In the genomic region with DNA sequence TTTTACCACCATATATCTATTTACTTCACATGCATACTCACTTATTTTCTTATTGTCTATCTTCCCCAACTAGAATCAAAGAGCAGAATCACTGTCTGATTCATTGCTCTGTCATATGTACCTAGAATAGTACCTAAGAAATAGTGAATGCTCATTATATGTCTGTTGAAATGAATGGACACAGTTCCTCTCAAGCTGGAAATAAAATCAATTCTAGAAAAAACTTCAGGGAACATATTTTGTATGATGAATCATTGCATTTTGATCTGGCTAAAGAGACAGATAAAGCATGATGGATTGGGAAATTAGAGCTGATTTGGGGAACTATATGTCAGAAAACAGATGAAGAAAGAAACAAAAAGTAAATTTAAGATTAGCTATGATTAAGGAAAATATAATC, we compare ENCODE assay signal across 22 cellular contexts.
A peak's percentile ranks its signal among the peaks of the same experiment; 100 is the strongest.
DNase-seq lines count a peak whose midpoint lies in the region; ATAC-seq, FAIRE-seq and TF ChIP-seq lines count a peak whose summit lies in the region.
"Had no signal": no experiment of that assay in that cellular context is flagged by ENCODE, and none has a peak within 500 bp of the region (broad histone marks: within the 10 kb centered on the region; RNA-seq: fewer than 3 reads in every experiment).

No MANE protein-coding gene starts in this region.

- dilution Hi-C loops in mammary epithelial cell (cut with HindIII; ENCODE audit: low sequenced_read_pairs): no loop called here

- no peaks in the 10 kb centered on the region for H3K27me3 ChIP-seq in PC-3 (ENCODE audit: low read length)
- H3K27me3 ChIP-seq in mammary epithelial cell (ENCODE audit: insufficient read depth, low read length): no peaks in the 10 kb centered on the region
- H3K27me3 ChIP-seq: BLaER1 had no signal

- H3K27ac ChIP-seq in A549: no peak overlapping the region
- no peak overlapping the region for H3K27ac ChIP-seq in PC-3 (ENCODE audit: low read length)
- no peak overlapping the region for H3K27ac ChIP-seq in mammary epithelial cell (ENCODE audit: insufficient read depth, low read depth, low read length)
- H3K27ac ChIP-seq: BLaER1 had no signal

- ATAC-seq in A549 (no peak), PC-3 (peak; percentile 24; the same call in 1 of the 2 replicates), HG03045 (IDR thresholded peaks at IDR 0.05; ENCODE audit: unreplicated experiment) (no peak), GM21526 (IDR thresholded peaks at IDR 0.05; ENCODE audit: low FRiP score, unreplicated experiment) (no peak)

- H3K4me2 ChIP-seq in A549 (no peak overlapping the region), PC-3 (ENCODE audit: low read length) (no peak overlapping the region), mammary epithelial cell (ENCODE audit: insufficient read depth, low read depth, low read length) (peak overlapping the region; percentile 13)
- H3K4me2 ChIP-seq: BLaER1 had no signal

- H3K79me2 ChIP-seq in PC-3 (ENCODE audit: low read length) (no peaks in the 10 kb centered on the region), mammary epithelial cell (ENCODE audit: insufficient read depth, low read length) (no peaks in the 10 kb centered on the region)

- no peak for TF ChIP-seq CTCF in A549 (IDR thresholded peaks at IDR 0.05)
- TF ChIP-seq CTCF in PC-3 (conservative IDR thresholded peaks at IDR 0.05; ENCODE audit: low read depth, low read length): no peak
- TF ChIP-seq CTCF in mammary epithelial cell (conservative IDR thresholded peaks at IDR 0.05 in 1 of 2, IDR thresholded peaks at IDR 0.05 in 1 of 2; ENCODE audit: extremely low read depth in 1 of 2, insufficient read depth in 1 of 2, low read depth in 1 of 2, low read length in 2 of 2): no peak
- no peak for TF ChIP-seq CTCF in fibroblast of pulmonary artery (IDR thresholded peaks at IDR 0.05; ENCODE audit: low read length, missing control alignments)

- POLR2A ChIA-PET in A549 (lab: Yijun Ruan, JAX): no interaction called here
- POLR2A ChIA-PET in PC-3 (lab: Charles Lee; ENCODE audit: unreplicated experiment): no interaction called here

- H3K4me1 ChIP-seq in A549 (no peaks in the 10 kb centered on the region), PC-3 (ENCODE audit: insufficient read depth, low read length) (no peaks in the 10 kb centered on the region), mammary epithelial cell (ENCODE audit: insufficient read depth, low read length) (peaks cover 7% of the 10 kb centered on the region)
- H3K4me1 ChIP-seq: BLaER1, HAP-1 had no signal

- FAIRE-seq in A549 (lab: Jason Lieb, UNC): peak; percentile 43
- FAIRE-seq: D721Med had no signal

- H3K9me3 ChIP-seq in A549: no peaks in the 10 kb centered on the region
- no peaks in the 10 kb centered on the region for H3K9me3 ChIP-seq in PC-3 (ENCODE audit: low read length)
- no peaks in the 10 kb centered on the region for H3K9me3 ChIP-seq in mammary epithelial cell (replicated peaks; ENCODE audit: insufficient read depth, low read length)
- H3K9me3 ChIP-seq: BLaER1, HAP-1 had no signal

- no peaks in the 10 kb centered on the region for H3K9me2 ChIP-seq in PC-3 (replicated peaks; ENCODE audit: low read length)

- no TSS peak for BruUV-seq in PC-3 (replicated peaks; lab: Mats Ljungman, UMichigan)
- no TSS peak for BruUV-seq in mammary epithelial cell (replicated peaks; lab: Mats Ljungman, UMichigan)

- no peaks in the 10 kb centered on the region for H3K36me3 ChIP-seq in PC-3 (ENCODE audit: low read depth, low read length)
- no peaks in the 10 kb centered on the region for H3K36me3 ChIP-seq in mammary epithelial cell (ENCODE audit: insufficient read depth, low read length)
- H3K36me3 ChIP-seq: BLaER1, HAP-1 had no signal

- no peak overlapping the region for H3K9ac ChIP-seq in PC-3 (ENCODE audit: low read length)
- no peak overlapping the region for H3K9ac ChIP-seq in mammary epithelial cell (ENCODE audit: insufficient read depth, low read length)
- H3K9ac ChIP-seq: BLaER1 had no signal

- in situ Hi-C loops in mammary epithelial cell (cut with MboI; ENCODE audit: low sequenced_read_pairs in 2 of 2): no loop called here

- CTCF ChIA-PET in A549 (lab: Yijun Ruan, JAX) (no interaction called here), PC-3 (lab: Charles Lee) (no interaction called here), mammary epithelial cell (lab: Charles Lee; ENCODE audit: low non-redundant PET) (no interaction called here)

- H2AFZ ChIP-seq in PC-3 (ENCODE audit: low read length): no peak overlapping the region
- no peak overlapping the region for H2AFZ ChIP-seq in mammary epithelial cell (ENCODE audit: low read depth, low read length)

- no peak for TF ChIP-seq EP300 in A549 (IDR thresholded peaks at IDR 0.05)

- TF ChIP-seq POLR2A in A549 (IDR thresholded peaks at IDR 0.05; ENCODE audit: low read length): no peak

- intact Hi-C loops in PC-3 (cut with micrococcal nuclease) (no loop called here), mammary epithelial cell (cut with micrococcal nuclease) (no loop called here), posterior vena cava (cut with DNase I) (no loop called here)

- H4K20me1 ChIP-seq in PC-3 (ENCODE audit: low read length) (no peaks in the 10 kb centered on the region), mammary epithelial cell (ENCODE audit: insufficient read depth, low read length) (no peaks in the 10 kb centered on the region)
- H4K20me1 ChIP-seq: BLaER1 had no signal

- no peak overlapping the region for H3K4me3 ChIP-seq in A549
- H3K4me3 ChIP-seq in PC-3 (ENCODE audit: low read length): no peak overlapping the region
- H3K4me3 ChIP-seq in mammary epithelial cell (replicated peaks in 1 of 3; ENCODE audit: insufficient read depth in 1 of 3, low read depth in 2 of 3, low read length in 3 of 3): no peak overlapping the region
- H3K4me3 ChIP-seq in fibroblast of pulmonary artery (replicated peaks; ENCODE audit: low read depth, low read length): no peak overlapping the region
- H3K4me3 ChIP-seq: BLaER1, HAP-1 had no signal

- no peaks in the 10 kb centered on the region for H3F3A ChIP-seq in PC-3 (ENCODE audit: low read length, unreplicated experiment)

- no peak for DNase-seq in A549 (ENCODE audit: low read depth in 1 of 2, low spot score in 1 of 2)
- DNase-seq in PC-3: peak; percentile 34
- peak; percentile 67 for DNase-seq in mammary epithelial cell
- peak; percentile 20 for DNase-seq in fibroblast of pulmonary artery (ENCODE audit: low read depth)
- DNase-seq in KG1 (lab: John Stamatoyannopoulos, UW): no peak
- no peak for DNase-seq in posterior vena cava (ENCODE audit: low spot score)
- DNase-seq: 8988T; CD4-positive, alpha-beta T cell; GOT3; HFFc6; Karpas-422; NCI-H1105 treated with DMSO at 0.1 percent for 48 hours; NCI-H146; NCI-H1930; NCI-H526 treated with DMSO at 0.1 percent for 48 hours; RPMI8226; SIG-M5 had no signal

- TF ChIP-seq RAD21 in A549 (conservative IDR thresholded peaks at IDR 0.05 in 1 of 2, IDR thresholded peaks at IDR 0.05 in 1 of 2): no peak

TF ChIP-seq in A549, 52 proteins besides CTCF, POLR2A, EP300 and RAD21:
- TF ChIP-seq ZNF302 (CRISPR knock-in tag; IDR thresholded peaks at IDR 0.05): no peak
- no peak for TF ChIP-seq CHD2 (IDR thresholded peaks at IDR 0.05; ENCODE audit: low read length, partially characterized antibody)
- TF ChIP-seq JUNB (IDR thresholded peaks at IDR 0.05): no peak
- TF ChIP-seq ZC3H11A (IDR thresholded peaks at IDR 0.05): no peak
- TF ChIP-seq, protein P1, sequence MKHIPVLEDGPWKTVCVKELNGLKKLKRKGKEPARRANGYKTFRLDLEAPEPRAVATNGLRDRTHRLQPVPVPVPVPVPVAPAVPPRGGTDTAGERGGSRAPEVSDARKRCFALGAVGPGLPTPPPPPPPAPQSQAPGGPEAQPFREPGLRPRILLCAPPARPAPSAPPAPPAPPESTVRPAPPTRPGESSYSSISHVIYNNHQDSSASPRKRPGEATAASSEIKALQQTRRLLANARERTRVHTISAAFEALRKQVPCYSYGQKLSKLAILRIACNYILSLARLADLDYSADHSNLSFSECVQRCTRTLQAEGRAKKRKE (CRISPR knock-in tag; IDR thresholded peaks at IDR 0.05; ENCODE audit: low read depth): no peak
- TF ChIP-seq, protein P2, sequence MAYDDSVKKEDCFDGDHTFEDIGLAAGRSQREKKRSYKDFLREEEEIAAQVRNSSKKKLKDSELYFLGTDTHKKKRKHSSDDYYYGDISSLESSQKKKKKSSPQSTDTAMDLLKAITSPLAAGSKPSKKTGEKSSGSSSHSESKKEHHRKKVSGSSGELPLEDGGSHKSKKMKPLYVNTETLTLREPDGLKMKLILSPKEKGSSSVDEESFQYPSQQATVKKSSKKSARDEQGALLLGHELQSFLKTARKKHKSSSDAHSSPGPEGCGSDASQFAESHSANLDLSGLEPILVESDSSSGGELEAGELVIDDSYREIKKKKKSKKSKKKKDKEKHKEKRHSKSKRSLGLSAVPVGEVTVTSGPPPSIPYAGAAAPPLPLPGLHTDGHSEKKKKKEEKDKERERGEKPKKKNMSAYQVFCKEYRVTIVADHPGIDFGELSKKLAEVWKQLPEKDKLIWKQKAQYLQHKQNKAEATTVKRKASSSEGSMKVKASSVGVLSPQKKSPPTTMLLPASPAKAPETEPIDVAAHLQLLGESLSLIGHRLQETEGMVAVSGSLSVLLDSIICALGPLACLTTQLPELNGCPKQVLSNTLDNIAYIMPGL (CRISPR knock-in tag; IDR thresholded peaks at IDR 0.05; ENCODE audit: borderline replicate concordance): no peak
- no peak for TF ChIP-seq HOXB13 (CRISPR knock-in tag; IDR thresholded peaks at IDR 0.05; ENCODE audit: low read depth)
- TF ChIP-seq, protein P3, sequence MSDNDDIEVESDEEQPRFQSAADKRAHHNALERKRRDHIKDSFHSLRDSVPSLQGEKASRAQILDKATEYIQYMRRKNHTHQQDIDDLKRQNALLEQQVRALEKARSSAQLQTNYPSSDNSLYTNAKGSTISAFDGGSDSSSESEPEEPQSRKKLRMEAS (IDR thresholded peaks at IDR 0.05): no peak
- no peak for TF ChIP-seq ESRRA (IDR thresholded peaks at IDR 0.05; ENCODE audit: borderline replicate concordance, low read length)
- no peak for TF ChIP-seq ZSCAN20 (CRISPR knock-in tag; IDR thresholded peaks at IDR 0.05)
TF ChIP-seq in A549: peak in this region for 0.

Comparison
In these comparisons a context has a peak if more than half of its experiments do, and no peak if none do; other contexts are left out.
1. DNase-seq: peak in PC-3 (single experiment), mammary epithelial cell (single experiment) and fibroblast of pulmonary artery (single experiment); none in A549 (0 of 2), KG1 (single experiment) and posterior vena cava (single experiment).